In genomic region chr22:39518996-39519680, GRCh38 we compare ENCODE assay signal across 8 cellular contexts. TPM values are rescaled to one million over a fixed set of nuclear protein-coding genes. Genes with fewer than 3 reads are reported as not detected.
A peak's percentile ranks its signal among the peaks of the same experiment; 100 is the strongest.
DNase-seq lines count a peak whose midpoint lies in the region; ATAC-seq and TF ChIP-seq lines count a peak whose summit lies in the region.

No MANE protein-coding gene starts in this region.

- no peak for DNase-seq in AG09309 (ENCODE audit: low read depth)
- DNase-seq in SK-N-DZ (ENCODE audit: low spot score), result peak; percentile 30
- no peak for DNase-seq in effector memory CD8-positive, alpha-beta T cell
- no peak for DNase-seq in natural killer cell treated with Interleukin-12 subunit alpha and Interleukin-12 subunit beta and Interleukin-15 and Interleukin-18, amount 100 ng/mL, for 72 hours (ENCODE audit: low spot score)
- no peak for DNase-seq in HuH-7 (ENCODE audit: low spot score)
- no peak for DNase-seq in NCI-H1930 (lab: John Stamatoyannopoulos, UW)

- peaks cover 32 to 34% of the 10 kb centered on the region in 2 donors for H3K4me1 Mint-ChIP-seq in effector memory CD8-positive, alpha-beta T cell (ENCODE audit: low read depth in 2 of 2)
- H3K4me1 Mint-ChIP-seq in natural killer cell treated with Interleukin-12 subunit alpha and Interleukin-12 subunit beta and Interleukin-15 and Interleukin-18, amount 100 ng/mL, for 72 hours (ENCODE audit: low read depth in 2 of 2), result peaks cover 38 to 56% of the 10 kb centered on the region in 2 donors

- TF ChIP-seq CTCF in AG09309 (IDR thresholded peaks at IDR 0.05; ENCODE audit: control insufficient read depth, insufficient read depth, low read depth, low read length, missing control alignments) (no peak), GM12875 (IDR thresholded peaks at IDR 0.05; ENCODE audit: borderline replicate concordance, insufficient read depth, low read depth, low read length) (no peak)

- H3K27ac Mint-ChIP-seq in effector memory CD8-positive, alpha-beta T cell, result peak overlapping the region; percentile 95 to 99
- H3K27ac Mint-ChIP-seq in natural killer cell treated with Interleukin-12 subunit alpha and Interleukin-12 subunit beta and Interleukin-15 and Interleukin-18, amount 100 ng/mL, for 72 hours, result peak overlapping the region; percentile 98

- ATAC-seq in effector memory CD8-positive, alpha-beta T cell (replicated peaks), result no peak
- ATAC-seq in natural killer cell treated with Interleukin-12 subunit alpha and Interleukin-12 subunit beta and Interleukin-15 and Interleukin-18, amount 100 ng/mL, for 72 hours, result no peak
- no peak for ATAC-seq in HG03457 (IDR thresholded peaks at IDR 0.05; ENCODE audit: unreplicated experiment)

- H3K4me3 Mint-ChIP-seq in effector memory CD8-positive, alpha-beta T cell, result peak overlapping the region; percentile 98 to 99
- peak overlapping the region; percentile 95 for H3K4me3 Mint-ChIP-seq in natural killer cell treated with Interleukin-12 subunit alpha and Interleukin-12 subunit beta and Interleukin-15 and Interleukin-18, amount 100 ng/mL, for 72 hours

- H3K4me3 ChIP-seq in AG09309 (ENCODE audit: control insufficient read depth, low read depth, low read length), result peak overlapping the region; percentile 89
- H3K4me3 ChIP-seq in GM12875 (ENCODE audit: low read depth, low read length), result peak overlapping the region; percentile 93

- H3K9me3 Mint-ChIP-seq in effector memory CD8-positive, alpha-beta T cell, result no peaks in the 10 kb centered on the region
- H3K9me3 Mint-ChIP-seq in natural killer cell treated with Interleukin-12 subunit alpha and Interleukin-12 subunit beta and Interleukin-15 and Interleukin-18, amount 100 ng/mL, for 72 hours, result no peaks in the 10 kb centered on the region

- H3K36me3 Mint-ChIP-seq in effector memory CD8-positive, alpha-beta T cell (ENCODE audit: insufficient read depth), result peaks cover 68% of the 10 kb centered on the region
- peaks cover 34% of the 10 kb centered on the region for H3K36me3 Mint-ChIP-seq in natural killer cell treated with Interleukin-12 subunit alpha and Interleukin-12 subunit beta and Interleukin-15 and Interleukin-18, amount 100 ng/mL, for 72 hours

- no peaks in the 10 kb centered on the region for H3K27me3 Mint-ChIP-seq in effector memory CD8-positive, alpha-beta T cell
- H3K27me3 Mint-ChIP-seq in natural killer cell treated with Interleukin-12 subunit alpha and Interleukin-12 subunit beta and Interleukin-15 and Interleukin-18, amount 100 ng/mL, for 72 hours, result no peaks in the 10 kb centered on the region

RNA-seq across cellular contexts. Expression of gene ATF4, which starts 1.2 kb away (rescaled TPM):
- 496 and 507 TPM in 2 replicates for polyA plus RNA-seq in SK-N-DZ (2014; cell fraction: cytosol; rRNA removed)
- polyA plus RNA-seq in SK-N-DZ (2014; cell fraction: nucleus; rRNA removed), result 518 and 549 TPM in 2 replicates
- 100 to 1,000 TPM; 463 to 472 TPM for total RNA-seq in natural killer cell treated with Interleukin-12 subunit alpha and Interleukin-12 subunit beta and Interleukin-15 and Interleukin-18, amount 100 ng/mL, for 72 hours

RNA-seq across cellular contexts. Expression of gene RPS19BP1, which starts 13.4 kb away (rescaled TPM):
- 151 and 169 TPM in 2 replicates for polyA plus RNA-seq in SK-N-DZ (2014; cell fraction: cytosol; rRNA removed)
- polyA plus RNA-seq in SK-N-DZ (2014; cell fraction: nucleus; rRNA removed), result 143 and 168 TPM in 2 replicates
- 100 to 1,000 TPM in 1 of 2 donors, 10 to 100 TPM in 1; 84.1 to 122 TPM for total RNA-seq in natural killer cell treated with Interleukin-12 subunit alpha and Interleukin-12 subunit beta and Interleukin-15 and Interleukin-18, amount 100 ng/mL, for 72 hours

RNA-seq across cellular contexts. Expression of gene MIEF1, which starts 17.0 kb away (rescaled TPM):
- polyA plus RNA-seq in SK-N-DZ (2014; cell fraction: cytosol; rRNA removed), result 30.9 and 38.7 TPM in 2 replicates
- polyA plus RNA-seq in SK-N-DZ (2014; cell fraction: nucleus; rRNA removed), result 13.4 and 15.8 TPM in 2 replicates
- 10 to 100 TPM; 49.6 to 71.2 TPM for total RNA-seq in natural killer cell treated with Interleukin-12 subunit alpha and Interleukin-12 subunit beta and Interleukin-15 and Interleukin-18, amount 100 ng/mL, for 72 hours

RNA-seq across cellular contexts. Expression of gene CACNA1I, which starts 51.4 kb away (rescaled TPM):
- not detected in 2 replicates for polyA plus RNA-seq in SK-N-DZ (2014; cell fraction: cytosol; rRNA removed)
- not detected in 2 replicates for polyA plus RNA-seq in SK-N-DZ (2014; cell fraction: nucleus; rRNA removed)
- under 1 TPM in 1 of 2 donors, not detected in 1; 0.17 TPM for total RNA-seq in natural killer cell treated with Interleukin-12 subunit alpha and Interleukin-12 subunit beta and Interleukin-15 and Interleukin-18, amount 100 ng/mL, for 72 hours
